In the genomic region with DNA sequence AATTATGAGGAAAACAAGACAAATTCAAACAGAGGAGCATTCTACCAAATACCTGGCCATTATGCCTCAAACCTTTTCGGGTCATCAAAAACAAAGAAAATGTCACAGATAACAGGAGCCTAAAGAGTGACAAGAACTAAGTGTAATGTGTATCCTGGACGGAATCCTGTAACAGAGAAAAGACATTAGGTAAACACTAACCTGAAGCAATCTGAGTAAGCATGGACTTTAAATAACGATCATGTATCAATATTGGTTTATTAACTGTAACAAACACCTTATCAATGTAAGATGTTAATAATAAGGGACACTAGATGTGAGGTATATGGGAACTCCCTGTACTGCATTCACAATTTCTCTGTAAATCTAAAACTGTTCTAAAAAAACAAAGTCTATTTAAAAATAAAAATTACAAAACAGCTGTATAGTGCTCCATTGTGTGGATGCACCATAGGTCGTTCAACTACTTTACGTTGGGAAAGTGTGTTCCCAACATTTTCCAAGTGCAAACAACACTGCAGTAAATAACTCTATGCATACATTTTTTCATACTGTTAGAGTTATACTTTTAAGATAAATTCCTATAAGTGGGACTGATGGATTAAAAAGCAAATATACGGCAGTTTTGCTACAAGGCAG, we compare ENCODE assay signal across 27 cellular contexts.
"Had no signal": no experiment of that assay in that cellular context is flagged by ENCODE, and none has a peak within 500 bp of the region (broad histone marks: within the 10 kb centered on the region; RNA-seq: fewer than 3 reads in every experiment).

No MANE protein-coding gene starts in this region.

- H3K27ac ChIP-seq: colonic mucosa, gastrocnemius medialis, neural progenitor cell, spleen, transverse colon, uterus had no signal

- H3K4me3 ChIP-seq: body of pancreas, cardiac muscle cell, colonic mucosa, gastrocnemius medialis, hepatocyte, neural progenitor cell, right atrium auricular region, spleen, transverse colon, uterus had no signal

- H3K27ac Mint-ChIP-seq: activated B cell treated with CpG ODN at 0.5 μM for 24 hours; activated CD4-positive, alpha-beta T cell treated with anti-CD3 and anti-CD28 coated beads for 36 hours; activated naive CD8-positive, alpha-beta T cell; neural progenitor cell; T-helper 2 cell treated with Interferon-gamma antibody and Interleukin-4, amounts not matched to agents 5 μg/mL and 100 μg/mL, for 36 hours had no signal

- H3K9ac ChIP-seq: neural progenitor cell had no signal

- H3K36me3 ChIP-seq: cardiac muscle cell, colonic mucosa, gastrocnemius medialis, neural progenitor cell, right atrium auricular region, transverse colon, uterus had no signal

- H3K27me3 ChIP-seq: body of pancreas, cardiac muscle cell, colonic mucosa, gastrocnemius medialis, hepatocyte, neural progenitor cell, right atrium auricular region, spleen, transverse colon, uterus had no signal

- ATAC-seq: activated CD4-positive, alpha-beta T cell treated with anti-CD3 and anti-CD28 coated beads for 36 hours; body of pancreas; gastrocnemius medialis; left ventricle myocardium superior; naive thymus-derived CD4-positive, alpha-beta T cell had no signal

- H3K9me3 ChIP-seq: body of pancreas, colonic mucosa, gastrocnemius medialis, right atrium auricular region, spleen, transverse colon, uterus had no signal

- H3K27me3 Mint-ChIP-seq: activated B cell treated with CpG ODN at 0.5 μM for 24 hours; activated CD4-positive, alpha-beta T cell treated with anti-CD3 and anti-CD28 coated beads for 36 hours; activated naive CD8-positive, alpha-beta T cell; naive thymus-derived CD4-positive, alpha-beta T cell had no signal

- H2AFZ ChIP-seq: hepatocyte, neural progenitor cell had no signal

- H3K9me3 Mint-ChIP-seq: activated B cell treated with CpG ODN at 0.5 μM for 24 hours; mesothelial cell of epicardium; naive thymus-derived CD4-positive, alpha-beta T cell; neural progenitor cell; T-helper 2 cell treated with Interferon-gamma antibody and Interleukin-4, amounts not matched to agents 5 μg/mL and 100 μg/mL, for 36 hours had no signal

- DNase-seq: activated B cell treated with CpG ODN at 0.5 μM for 24 hours; activated CD4-positive, alpha-beta T cell treated with anti-CD3 and anti-CD28 coated beads for 36 hours; activated effector memory CD4-positive, alpha-beta T cell treated with Interleukin-2 at 50 U/mL for 16 hours; activated naive CD4-positive, alpha-beta T cell treated with Interleukin-2 at 50 U/mL for 16 hours; activated T-cell treated with anti-CD3 and anti-CD28 coated beads for 4 hours; anterior cingulate cortex; body of pancreas; cerebellar nuclear complex; colonic mucosa; effector memory CD4-positive, alpha-beta T cell; gastrocnemius medialis; islet precursor cell; left ventricle myocardium superior; mammary epithelial cell; naive thymus-derived CD4-positive, alpha-beta T cell; occipital lobe; spleen; stimulated activated naive CD4-positive, alpha-beta T cell treated with Interleukin-2 at 50 U/mL for 16 hours; transverse colon; uterus had no signal

- H3K4me1 ChIP-seq: colonic mucosa, uterus had no signal

- H3K4me3 Mint-ChIP-seq: activated B cell treated with CpG ODN at 0.5 μM for 24 hours; activated CD4-positive, alpha-beta T cell treated with anti-CD3 and anti-CD28 coated beads for 36 hours; activated naive CD8-positive, alpha-beta T cell; mesothelial cell of epicardium; naive thymus-derived CD4-positive, alpha-beta T cell; neural progenitor cell; T-helper 2 cell treated with Interferon-gamma antibody and Interleukin-4, amounts not matched to agents 5 μg/mL and 100 μg/mL, for 36 hours had no signal

- H3K4me2 ChIP-seq: neural progenitor cell had no signal
